ENCODE assay signal across 11 cellular contexts in the genomic region with DNA sequence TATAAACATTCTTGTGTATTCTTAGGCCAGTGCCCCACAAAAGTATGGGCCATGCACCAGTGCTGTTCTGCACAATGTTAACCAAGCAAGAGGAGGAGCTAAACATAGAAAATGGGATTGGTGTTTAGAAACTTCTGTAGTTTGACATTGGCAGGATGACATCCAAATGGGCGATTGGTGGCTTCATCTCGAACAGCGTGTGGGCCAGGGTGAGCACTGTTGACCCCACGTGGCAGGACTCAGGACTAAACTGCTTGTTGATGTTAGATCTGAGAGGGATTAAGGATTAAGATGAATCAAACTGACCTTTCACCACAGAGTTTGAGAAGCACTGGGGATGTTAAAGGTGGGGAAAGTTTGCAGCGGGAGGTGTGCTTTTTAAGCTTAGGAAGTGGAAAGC. TPM values are rescaled to one million over a fixed set of nuclear protein-coding genes. Genes with fewer than 3 reads are reported as not detected.
A peak's percentile ranks its signal among the peaks of the same experiment; 100 is the strongest.
DNase-seq lines count a peak whose midpoint lies in the region; ATAC-seq and TF ChIP-seq lines count a peak whose summit lies in the region.
"Had no signal": no experiment of that assay in that cellular context is flagged by ENCODE, and none has a peak within 500 bp of the region (broad histone marks: within the 10 kb centered on the region; RNA-seq: fewer than 3 reads in every experiment).

No MANE protein-coding gene starts in this region.

- DNase-seq in cerebellum (ENCODE audit: low spot score) (no peak), NCI-H146 (lab: John Stamatoyannopoulos, UW) (no peak)
- no peak for DNase-seq in central memory CD4-positive, alpha-beta T cell
- DNase-seq: cortex of kidney; NCI-H446 treated with DMSO at 0.1 percent for 48 hours; stimulated activated naive CD4-positive, alpha-beta T cell had no signal

- H2AFZ ChIP-seq in Loucy (ENCODE audit: low read length), result no peak overlapping the region

- no peaks in the 10 kb centered on the region for H3K27me3 ChIP-seq in BLaER1 treated with 17β-estradiol and CSF1 and Interleukin-3, amounts not matched to agents 10 nM and 100 nM
- no peaks in the 10 kb centered on the region for H3K27me3 ChIP-seq in Loucy (ENCODE audit: insufficient read depth, low read length, poor library complexity, severe bottlenecking)

- H3F3A ChIP-seq in Loucy (ENCODE audit: low read depth), result peaks cover 4% of the 10 kb centered on the region; the same call in 1 of the 2 replicates

- peak overlapping the region; percentile 85 to 99 (median 95) for H3K27ac ChIP-seq in BLaER1 treated with 17β-estradiol and CSF1 and Interleukin-3, amounts not matched to agents 10 nM and 100 nM

- H3K27ac Mint-ChIP-seq in brain (peak overlapping the region in 3 of 5 experiments; percentile 13 to 85 (median 80)), nephron (peak overlapping the region; percentile 9 to 65 (median 55))

- H3K27me3 Mint-ChIP-seq in brain, result no peaks in the 10 kb centered on the region
- H3K27me3 Mint-ChIP-seq in nephron (ENCODE audit: low read depth), result no peaks in the 10 kb centered on the region

- H3K9ac ChIP-seq in BLaER1 treated with 17β-estradiol and CSF1 and Interleukin-3, amounts not matched to agents 10 nM and 100 nM, result peak overlapping the region; percentile 77 to 93 (median 86)
- peak overlapping the region; percentile 70 for H3K9ac ChIP-seq in Loucy (ENCODE audit: low read depth, low read length, poor library complexity, severe bottlenecking)

- peaks cover 4 to 20% (median 7%) of the 10 kb centered on the region in 11 experiments; a peak in 14 of 22 replicates for H3K36me3 ChIP-seq in BLaER1 treated with 17β-estradiol and CSF1 and Interleukin-3, amounts not matched to agents 10 nM and 100 nM
- H3K36me3 ChIP-seq in Loucy (ENCODE audit: insufficient read depth, low read length), result no peaks in the 10 kb centered on the region

- no peak overlapping the region; a peak in 1 of 20 replicates for H3K4me3 ChIP-seq in BLaER1 treated with 17β-estradiol and CSF1 and Interleukin-3, amounts not matched to agents 10 nM and 100 nM
- H3K4me3 ChIP-seq in Loucy (ENCODE audit: low read length, poor library complexity, severe bottlenecking), result no peak overlapping the region

- H3K4me3 Mint-ChIP-seq in brain, result no peak overlapping the region
- H3K4me3 Mint-ChIP-seq in nephron, result no peak overlapping the region

- no peak for TF ChIP-seq CTCF in Loucy (conservative IDR thresholded peaks at IDR 0.05; ENCODE audit: low read length)
- no peak for TF ChIP-seq CTCF in brain (conservative IDR thresholded peaks at IDR 0.05)
- no peak for TF ChIP-seq CTCF in nephron (IDR thresholded peaks at IDR 0.05; ENCODE audit: unreplicated experiment in 3 of 3)

- H3K9me3 Mint-ChIP-seq in brain (peaks cover 2 to 6% (median 2%) of the 10 kb centered on the region in 5 experiments), nephron (peaks cover 3% of the 10 kb centered on the region)

- no peaks in the 10 kb centered on the region for H4K20me1 ChIP-seq in BLaER1 treated with 17β-estradiol and CSF1 and Interleukin-3, amounts not matched to agents 10 nM and 100 nM
- H4K20me1 ChIP-seq in Loucy (ENCODE audit: insufficient read depth, low read length, poor library complexity, severe bottlenecking), result no peaks in the 10 kb centered on the region

- no peaks in the 10 kb centered on the region for H3K9me2 ChIP-seq in Loucy (replicated peaks; ENCODE audit: low read depth, low read length)

- H3K4me1 Mint-ChIP-seq in brain, result peaks cover 54% of the 10 kb centered on the region
- H3K4me1 Mint-ChIP-seq in nephron, result peaks cover 39% of the 10 kb centered on the region

- H3K4me1 ChIP-seq in BLaER1 treated with 17β-estradiol and CSF1 and Interleukin-3, amounts not matched to agents 10 nM and 100 nM, result peaks cover 90 to 100% (median 97%) of the 10 kb centered on the region in 10 experiments
- H3K4me1 ChIP-seq in Loucy (ENCODE audit: insufficient read depth, low read length, poor library complexity, severe bottlenecking), result peaks cover 68% of the 10 kb centered on the region

- peaks cover 0 to 9% (median 6%) of the 10 kb centered on the region in 11 experiments; a peak in 13 of 22 replicates for H3K9me3 ChIP-seq in BLaER1 treated with 17β-estradiol and CSF1 and Interleukin-3, amounts not matched to agents 10 nM and 100 nM (replicated peaks in 1 of 11)
- no peaks in the 10 kb centered on the region; the same call in 1 of the 2 replicates for H3K9me3 ChIP-seq in Loucy (ENCODE audit: insufficient read depth, low read depth, low read length)

- peak overlapping the region; percentile 90 to 100 (median 98) for H3K4me2 ChIP-seq in BLaER1 treated with 17β-estradiol and CSF1 and Interleukin-3, amounts not matched to agents 10 nM and 100 nM
- peak overlapping the region; percentile 85 for H3K4me2 ChIP-seq in Loucy (ENCODE audit: low read depth, low read length, poor library complexity, severe bottlenecking)

- H3K36me3 Mint-ChIP-seq in brain, result peaks cover 13% of the 10 kb centered on the region
- H3K36me3 Mint-ChIP-seq in nephron (ENCODE audit: low read depth), result peaks cover 6% of the 10 kb centered on the region

- ATAC-seq in HG03442 (IDR thresholded peaks at IDR 0.05; ENCODE audit: unreplicated experiment), result no peak

- peaks cover 67% of the 10 kb centered on the region for H3K79me2 ChIP-seq in Loucy (ENCODE audit: insufficient read depth, low read length)

RNA-seq across cellular contexts. Expression of a gene that starts 31.9 kb away (rescaled TPM):
- 8.6 TPM for polyA plus RNA-seq in brain (ENCODE audit: insufficient read depth, low read depth, low replicate concordance)
- total RNA-seq in cerebellum, result 14.0 TPM
